ENCODE assay signal across 30 cellular contexts in the genomic region with DNA sequence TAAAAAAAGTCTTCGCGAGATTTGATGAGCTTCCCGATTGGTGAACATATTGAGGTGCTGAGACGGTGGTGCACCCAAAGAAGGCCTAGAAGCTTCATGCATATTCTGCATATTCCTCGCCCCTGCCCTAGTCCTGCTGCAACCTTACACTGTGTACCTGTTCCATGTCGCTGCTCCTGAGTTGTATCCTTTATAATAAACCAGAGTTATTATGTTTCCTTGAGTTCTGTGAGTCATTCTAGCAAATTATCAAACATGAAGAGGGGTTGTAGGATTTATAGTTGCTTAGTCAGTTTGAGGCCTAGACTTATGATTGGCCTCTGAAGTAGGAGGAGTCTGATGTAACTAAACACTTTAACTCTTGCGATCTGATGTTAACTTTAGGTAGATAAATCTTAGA.
"Had no signal": no experiment of that assay in that cellular context is flagged by ENCODE, and none has a peak within 500 bp of the region (broad histone marks: within the 10 kb centered on the region; RNA-seq: fewer than 3 reads in every experiment).

No MANE protein-coding gene starts in this region.

- ATAC-seq: activated CD8-positive, alpha-beta T cell treated with anti-CD3 and anti-CD28 coated beads for 36 hours; activated naive CD4-positive, alpha-beta T cell treated with anti-CD3 and anti-CD28 coated beads, Interleukin-2, amount 50 U/mL, for 72 hours; activated T-cell treated with anti-CD3 and anti-CD28 coated beads, Interleukin-2, amount 50 U/mL, for 4 hours; activated T-cell treated with anti-CD3 and anti-CD28 coated beads, Interleukin-2, amount 50 U/mL, for 72 hours; activated T-helper 17 cell treated with anti-CD3 and anti-CD28 coated beads, Interleukin-2, amount 50 U/mL, for 72 hours; body of pancreas had no signal

- DNase-seq: activated B cell treated with CpG ODN at 0.5 μM for 24 hours; activated CD4-positive, alpha-beta memory T cell treated with anti-CD3 and anti-CD28 coated beads for 36 hours; activated CD4-positive, alpha-beta T cell treated with anti-CD3 and anti-CD28 coated beads for 4 hours; activated CD4-positive, alpha-beta T cell treated with anti-CD3 and anti-CD28 coated beads, Interleukin-2, amount 10 ng/mL, durations not matched to agents 24 days and 14 days; activated CD4-positive, alpha-beta T cell treated with anti-CD3 and anti-CD28 coated beads, Interleukin-2, amount 50 U/mL, for 1 hour; activated CD4-positive, alpha-beta T cell treated with anti-CD3 and anti-CD28 coated beads, Interleukin-2, amount 50 U/mL, for 4 hours; activated CD4-positive, CD25-positive, alpha-beta regulatory T cell treated with anti-CD3 and anti-CD28 coated beads, Interleukin-2, amount 50 U/mL, for 72 hours; activated CD8-positive, alpha-beta memory T cell treated with anti-CD3 and anti-CD28 coated beads, Interleukin-2, amount 50 U/mL, for 4 hours; activated CD8-positive, alpha-beta T cell treated with anti-CD3 and anti-CD28 coated beads for 36 hours; activated effector memory CD4-positive, alpha-beta T cell treated with anti-CD3 and anti-CD28 coated beads, Interleukin-2, amount 50 U/mL, for 16 hours; activated gamma-delta T cell treated with Interleukin-2 at 50 U/mL for 16 hours; activated naive CD4-positive, alpha-beta T cell; activated naive CD4-positive, alpha-beta T cell treated with anti-CD3 and anti-CD28 coated beads for 36 hours; activated naive CD4-positive, alpha-beta T cell treated with anti-CD3 and anti-CD28 coated beads, Interleukin-2, amount 50 U/mL, for 16 hours; activated naive CD8-positive, alpha-beta T cell treated with anti-CD3 and anti-CD28 coated beads for 36 hours; activated T-cell treated with anti-CD3 and anti-CD28 coated beads for 4 hours; activated T-cell treated with anti-CD3 and anti-CD28 coated beads, Interleukin-2, amount 50 U/mL, for 1 hour; activated T-cell treated with anti-CD3 and anti-CD28 coated beads, Interleukin-2, amount 50 U/mL, for 4 hours; activated T-cell treated with anti-CD3 and anti-CD28 coated beads, Interleukin-2, amount 50 U/mL, for 72 hours; adrenal gland; amniotic stem cell; aorta; body of pancreas; brain microvascular endothelial cell; central memory CD4-positive, alpha-beta T cell; T-helper 1 cell; T-helper 2 cell; T-helper 9 cell had no signal
